Comparison of ENCODE assay signal across 8 cellular contexts in genomic region chr1:236425031-236425663, GRCh38. TPM values are rescaled to one million over a fixed set of nuclear protein-coding genes. Genes with fewer than 3 reads are reported as not detected.
A peak's percentile ranks its signal among the peaks of the same experiment; 100 is the strongest.
DNase-seq lines count a peak whose midpoint lies in the region; ATAC-seq lines count a peak whose summit lies in the region.

No MANE protein-coding gene starts in this region.

- H3K27ac Mint-ChIP-seq in activated naive CD4-positive, alpha-beta T cell treated with anti-CD3 and anti-CD28 coated beads for 36 hours: no peak overlapping the region
- H3K27ac Mint-ChIP-seq in activated naive CD4-positive, alpha-beta T cell treated with anti-CD3 and anti-CD28 coated beads, Interleukin-2, amount 10 ng/mL, durations not matched to agents 7 days and 5 days: no peak overlapping the region

- H3K4me3 Mint-ChIP-seq in activated naive CD4-positive, alpha-beta T cell treated with anti-CD3 and anti-CD28 coated beads for 36 hours: no peak overlapping the region
- no peak overlapping the region for H3K4me3 Mint-ChIP-seq in activated naive CD4-positive, alpha-beta T cell treated with anti-CD3 and anti-CD28 coated beads, Interleukin-2, amount 10 ng/mL, durations not matched to agents 7 days and 5 days

- no peaks in the 10 kb centered on the region for H3K27me3 Mint-ChIP-seq in activated naive CD4-positive, alpha-beta T cell treated with anti-CD3 and anti-CD28 coated beads for 36 hours (ENCODE audit: low read depth)
- H3K27me3 Mint-ChIP-seq in activated naive CD4-positive, alpha-beta T cell treated with anti-CD3 and anti-CD28 coated beads, Interleukin-2, amount 10 ng/mL, durations not matched to agents 7 days and 5 days: peaks cover 3% of the 10 kb centered on the region

- DNase-seq in activated naive CD4-positive, alpha-beta T cell treated with anti-CD3 and anti-CD28 coated beads for 36 hours: peak; percentile 23
- no peak for DNase-seq in activated naive CD4-positive, alpha-beta T cell treated with anti-CD3 and anti-CD28 coated beads, Interleukin-2, amount 10 ng/mL, durations not matched to agents 7 days and 5 days
- peak; percentile 25 for DNase-seq in HT-29 (ENCODE audit: low spot score)
- DNase-seq in stimulated activated CD8-positive, alpha-beta memory T cell treated with anti-CD3 and anti-CD28 coated beads, Interleukin-4, amount 100 ng/mL, for 24 hours (ENCODE audit: low read depth): peak; percentile 5
- no peak for DNase-seq in NCI-H1417 treated with DMSO at 0.1 percent for 48 hours (lab: John Stamatoyannopoulos, UW)
- no peak for DNase-seq in OCI-M1 (lab: John Stamatoyannopoulos, UW)
- no peak for DNase-seq in NOMO-1 treated with DMSO at 0.1 percent for 48 hours (lab: John Stamatoyannopoulos, UW; ENCODE audit: unreplicated experiment)

- intact Hi-C loops in activated naive CD4-positive, alpha-beta T cell treated with anti-CD3 and anti-CD28 coated beads for 36 hours (cut with micrococcal nuclease): no loop called here

- no peaks in the 10 kb centered on the region for H3K4me1 Mint-ChIP-seq in activated naive CD4-positive, alpha-beta T cell treated with anti-CD3 and anti-CD28 coated beads for 36 hours (ENCODE audit: low read depth)
- H3K4me1 Mint-ChIP-seq in activated naive CD4-positive, alpha-beta T cell treated with anti-CD3 and anti-CD28 coated beads, Interleukin-2, amount 10 ng/mL, durations not matched to agents 7 days and 5 days: no peaks in the 10 kb centered on the region

- peaks cover 2% of the 10 kb centered on the region for H3K9me3 Mint-ChIP-seq in activated naive CD4-positive, alpha-beta T cell treated with anti-CD3 and anti-CD28 coated beads for 36 hours
- peaks cover 3% of the 10 kb centered on the region for H3K9me3 Mint-ChIP-seq in activated naive CD4-positive, alpha-beta T cell treated with anti-CD3 and anti-CD28 coated beads, Interleukin-2, amount 10 ng/mL, durations not matched to agents 7 days and 5 days

- CTCF ChIA-PET in activated naive CD4-positive, alpha-beta T cell treated with anti-CD3 and anti-CD28 coated beads for 36 hours (lab: Charles Lee): no interaction called here
- CTCF ChIA-PET in activated naive CD4-positive, alpha-beta T cell treated with anti-CD3 and anti-CD28 coated beads, Interleukin-2, amount 10 ng/mL, durations not matched to agents 7 days and 5 days (lab: Charles Lee): interaction anchor here (1.0 kb wide), 1 partner anchor 27 kb away, joined by 4 read pairs; no protein-coding TSS in a partner anchor

- ATAC-seq in GM21825 (IDR thresholded peaks at IDR 0.05; ENCODE audit: unreplicated experiment): peak; percentile 98

- no peaks in the 10 kb centered on the region for H3K36me3 Mint-ChIP-seq in activated naive CD4-positive, alpha-beta T cell treated with anti-CD3 and anti-CD28 coated beads for 36 hours (ENCODE audit: low read depth)
- H3K36me3 Mint-ChIP-seq in activated naive CD4-positive, alpha-beta T cell treated with anti-CD3 and anti-CD28 coated beads, Interleukin-2, amount 10 ng/mL, durations not matched to agents 7 days and 5 days: no peaks in the 10 kb centered on the region

RNA-seq across cellular contexts. Expression of gene EDARADD, which starts 31.1 kb away (rescaled TPM):
- under 1 TPM in 1 of 2 experiments, not detected in 1; 0.50 TPM for total RNA-seq in activated naive CD4-positive, alpha-beta T cell treated with anti-CD3 and anti-CD28 coated beads for 36 hours
- total RNA-seq in HT-29 (2014; rRNA removed; shearing (Covaris generic)): not detected in 2 replicates

Comparison
In these comparisons a context has a peak if more than half of its experiments do, and no peak if none do; other contexts are left out.
1. DNase-seq: peak in activated naive CD4-positive, alpha-beta T cell treated with anti-CD3 and anti-CD28 coated beads for 36 hours (single experiment), HT-29 (single experiment) and stimulated activated CD8-positive, alpha-beta memory T cell treated with anti-CD3 and anti-CD28 coated beads, Interleukin-4, amount 100 ng/mL, for 24 hours (single experiment); none in activated naive CD4-positive, alpha-beta T cell treated with anti-CD3 and anti-CD28 coated beads, Interleukin-2, amount 10 ng/mL, durations not matched to agents 7 days and 5 days (single experiment), NCI-H1417 treated with DMSO at 0.1 percent for 48 hours (single experiment), OCI-M1 (single experiment) and NOMO-1 treated with DMSO at 0.1 percent for 48 hours (single experiment).